Comparison of ENCODE assay signal across 19 cellular contexts in the genomic region with DNA sequence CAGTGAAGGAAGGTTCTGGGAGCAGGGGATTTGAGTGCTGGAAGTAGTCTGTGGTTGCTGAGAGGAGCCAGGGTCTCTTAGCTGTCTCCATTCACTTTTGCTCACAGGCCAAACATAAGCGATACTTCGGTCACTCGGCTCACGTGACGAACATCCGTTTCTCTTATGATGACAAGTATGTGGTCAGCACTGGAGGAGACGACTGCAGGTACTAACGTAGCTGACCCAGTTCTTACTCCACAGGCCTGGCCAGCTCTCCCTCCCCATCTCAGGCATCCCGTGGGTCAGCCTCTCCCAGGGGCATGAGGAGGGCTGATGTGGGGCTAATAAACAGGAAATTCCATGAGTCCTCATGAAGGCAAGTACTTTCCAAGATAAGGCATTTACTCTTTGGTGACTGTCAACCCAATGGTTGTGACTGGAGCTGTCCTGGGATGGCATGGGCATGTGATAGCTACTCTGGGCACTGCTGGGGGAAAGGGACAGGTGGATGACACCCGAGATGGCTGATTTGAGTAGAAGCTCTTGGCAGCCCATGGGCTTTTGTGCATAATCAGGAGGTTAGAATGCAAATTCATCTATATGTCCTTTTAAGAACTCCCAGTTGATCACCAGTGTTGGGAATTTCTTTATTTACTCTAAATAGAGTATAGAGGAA.
DNase-seq lines count a peak whose midpoint lies in the region; ATAC-seq and TF ChIP-seq lines count a peak whose summit lies in the region.
"Had no signal": no experiment of that assay in that cellular context is flagged by ENCODE, and none has a peak within 500 bp of the region (broad histone marks: within the 10 kb centered on the region; RNA-seq: fewer than 3 reads in every experiment).

No MANE protein-coding gene starts in this region.

- H3K4me3 Mint-ChIP-seq in activated naive CD8-positive, alpha-beta T cell: no peak overlapping the region
- H3K4me3 Mint-ChIP-seq in activated naive CD8-positive, alpha-beta T cell treated with anti-CD3 and anti-CD28 coated beads, Interleukin-2, amount 50 U/mL, for 24 hours: no peak overlapping the region
- no peak overlapping the region for H3K4me3 Mint-ChIP-seq in immature natural killer cell
- no peak overlapping the region for H3K4me3 Mint-ChIP-seq in stimulated activated memory B cell treated with anti-CD40 and anti-IgM and Interleukin-4, amounts not matched to agents 10 μg/mL and 1 μg/mL and 100 μg/mL, for 72 hours

- peaks cover 27% of the 10 kb centered on the region for H3K4me1 Mint-ChIP-seq in activated naive CD8-positive, alpha-beta T cell (ENCODE audit: low read depth)
- H3K4me1 Mint-ChIP-seq in activated naive CD8-positive, alpha-beta T cell treated with anti-CD3 and anti-CD28 coated beads, Interleukin-2, amount 50 U/mL, for 24 hours: peaks cover 21% of the 10 kb centered on the region
- H3K4me1 Mint-ChIP-seq in immature natural killer cell: peaks cover 80 to 94% of the 10 kb centered on the region in 2 donors
- peaks cover 7% of the 10 kb centered on the region for H3K4me1 Mint-ChIP-seq in stimulated activated memory B cell treated with anti-CD40 and anti-IgM and Interleukin-4, amounts not matched to agents 10 μg/mL and 1 μg/mL and 100 μg/mL, for 72 hours

- TF ChIP-seq CTCF in cardiac fibroblast (IDR thresholded peaks at IDR 0.05; ENCODE audit: low read depth, low read length): no peak

- H4K8ac ChIP-seq in mesendoderm (ENCODE audit: low read depth, low read length): no peak overlapping the region

- H2BK15ac ChIP-seq in mesendoderm (replicated peaks; ENCODE audit: low read depth): no peak overlapping the region

- DNase-seq in activated naive CD8-positive, alpha-beta T cell treated with anti-CD3 and anti-CD28 coated beads, Interleukin-2, amount 50 U/mL, for 24 hours: no peak
- DNase-seq in cardiac fibroblast (ENCODE audit: low read depth in 2 of 2): peak; percentile 26 to 64
- no peak for DNase-seq in immature natural killer cell
- no peak for DNase-seq in mesendoderm
- DNase-seq: activated CD8-positive, alpha-beta memory T cell treated with anti-CD3 and anti-CD28 coated beads, Interleukin-2, amount 50 U/mL, for 4 hours; activated effector memory CD4-positive, alpha-beta T cell treated with Interleukin-2 at 50 U/mL for 16 hours; cerebellar nuclear complex; DMS153; mucosa of descending colon; NCI-H1417 treated with DMSO at 0.1 percent for 48 hours; NCI-H2171; Peyer's patch; thyroid gland had no signal

- H3K27me3 Mint-ChIP-seq in activated naive CD8-positive, alpha-beta T cell: no peaks in the 10 kb centered on the region
- H3K27me3 Mint-ChIP-seq in activated naive CD8-positive, alpha-beta T cell treated with anti-CD3 and anti-CD28 coated beads, Interleukin-2, amount 50 U/mL, for 24 hours: no peaks in the 10 kb centered on the region
- H3K27me3 Mint-ChIP-seq in immature natural killer cell (ENCODE audit: low read depth in 3 of 3): peaks cover 0 to 2% (median 1%) of the 10 kb centered on the region in 3 donors
- H3K27me3 Mint-ChIP-seq in stimulated activated memory B cell treated with anti-CD40 and anti-IgM and Interleukin-4, amounts not matched to agents 10 μg/mL and 1 μg/mL and 100 μg/mL, for 72 hours: no peaks in the 10 kb centered on the region

- no peak overlapping the region for H3K23ac ChIP-seq in mesendoderm (ENCODE audit: low read length)

- peak overlapping the region; percentile 23 for H3K27ac Mint-ChIP-seq in activated naive CD8-positive, alpha-beta T cell
- no peak overlapping the region for H3K27ac Mint-ChIP-seq in activated naive CD8-positive, alpha-beta T cell treated with anti-CD3 and anti-CD28 coated beads, Interleukin-2, amount 50 U/mL, for 24 hours
- peak overlapping the region; percentile 44 to 86 (median 68) for H3K27ac Mint-ChIP-seq in immature natural killer cell
- H3K27ac Mint-ChIP-seq in stimulated activated memory B cell treated with anti-CD40 and anti-IgM and Interleukin-4, amounts not matched to agents 10 μg/mL and 1 μg/mL and 100 μg/mL, for 72 hours: peak overlapping the region; percentile 3

- H3K36me3 Mint-ChIP-seq in activated naive CD8-positive, alpha-beta T cell: peaks cover 17% of the 10 kb centered on the region
- H3K36me3 Mint-ChIP-seq in activated naive CD8-positive, alpha-beta T cell treated with anti-CD3 and anti-CD28 coated beads, Interleukin-2, amount 50 U/mL, for 24 hours (ENCODE audit: low read depth): peaks cover 18% of the 10 kb centered on the region
- H3K36me3 Mint-ChIP-seq in immature natural killer cell: peaks cover 0 to 20% (median 11%) of the 10 kb centered on the region in 3 donors
- H3K36me3 Mint-ChIP-seq in stimulated activated memory B cell treated with anti-CD40 and anti-IgM and Interleukin-4, amounts not matched to agents 10 μg/mL and 1 μg/mL and 100 μg/mL, for 72 hours: peaks cover 41% of the 10 kb centered on the region

- no peak overlapping the region for H2BK5ac ChIP-seq in mesendoderm (ENCODE audit: low read length)

- H3K56ac ChIP-seq in mesendoderm (ENCODE audit: low read length): no peak overlapping the region

- H3K9me3 Mint-ChIP-seq in activated naive CD8-positive, alpha-beta T cell (ENCODE audit: low read depth): no peaks in the 10 kb centered on the region
- no peaks in the 10 kb centered on the region for H3K9me3 Mint-ChIP-seq in activated naive CD8-positive, alpha-beta T cell treated with anti-CD3 and anti-CD28 coated beads, Interleukin-2, amount 50 U/mL, for 24 hours
- H3K9me3 Mint-ChIP-seq in immature natural killer cell: no peaks in the 10 kb centered on the region
- peaks cover 5% of the 10 kb centered on the region for H3K9me3 Mint-ChIP-seq in stimulated activated memory B cell treated with anti-CD40 and anti-IgM and Interleukin-4, amounts not matched to agents 10 μg/mL and 1 μg/mL and 100 μg/mL, for 72 hours

- H3K27me3 ChIP-seq in mesendoderm (ENCODE audit: insufficient read depth, low read length, poor library complexity): no peaks in the 10 kb centered on the region
- H3K27me3 ChIP-seq: Peyer's patch, thyroid gland had no signal

- no peak overlapping the region for H2AK5ac ChIP-seq in mesendoderm (ENCODE audit: low read length)

- H3K79me1 ChIP-seq in mesendoderm (ENCODE audit: low read length): peaks cover 3% of the 10 kb centered on the region

- H3K36me3 ChIP-seq in mesendoderm (ENCODE audit: control insufficient read depth, insufficient read depth, low read length): peaks cover 1% of the 10 kb centered on the region
- H3K36me3 ChIP-seq: thyroid gland had no signal

- no CpG with 5 or more reads among the region's 10 CpGs for WGBS in mesendoderm (ENCODE audit: extremely low coverage, insufficient coverage, low lambda C conversion rate)

- no peak for ATAC-seq in activated naive CD8-positive, alpha-beta T cell treated with anti-CD3 and anti-CD28 coated beads, Interleukin-2, amount 50 U/mL, for 24 hours
- ATAC-seq in stimulated activated memory B cell treated with anti-CD40 and anti-IgM and Interleukin-4, amounts not matched to agents 10 μg/mL and 1 μg/mL and 100 μg/mL, for 72 hours: no peak
- no peak for ATAC-seq in HG02642 (IDR thresholded peaks at IDR 0.05; ENCODE audit: poor library complexity, unreplicated experiment)
- no peak for ATAC-seq in HG02571 (IDR thresholded peaks at IDR 0.05; ENCODE audit: unreplicated experiment)
- ATAC-seq: mucosa of descending colon, SK-N-SH treated with all-trans-retinoic acid at 6 μM for 48 hours had no signal

- H3K4me3 ChIP-seq in cardiac fibroblast (replicated peaks in 1 of 2; ENCODE audit: low read depth in 2 of 2, low read length in 2 of 2) (no peak overlapping the region), mesendoderm (ENCODE audit: low read length) (no peak overlapping the region)
- H3K4me3 ChIP-seq: mucosa of descending colon, Peyer's patch, smooth muscle cell, thyroid gland had no signal

- H3K4ac ChIP-seq in mesendoderm (ENCODE audit: low read depth, low read length): no peak overlapping the region

- no peak overlapping the region for H3K9ac ChIP-seq in mesendoderm (ENCODE audit: low read length)

- H3K4me2 ChIP-seq in mesendoderm (ENCODE audit: low read length): no peak overlapping the region
- H3K4me2 ChIP-seq: smooth muscle cell had no signal

- no peak overlapping the region for H2BK120ac ChIP-seq in mesendoderm (ENCODE audit: low read depth, low read length)

- no peak overlapping the region for H4K5ac ChIP-seq in mesendoderm (ENCODE audit: low read length)

- peaks cover 12% of the 10 kb centered on the region for H3K4me1 ChIP-seq in mesendoderm (ENCODE audit: control insufficient read depth, low read depth, low read length)

- H3K27ac ChIP-seq in mesendoderm (ENCODE audit: low read depth, low read length): no peak overlapping the region
- H3K27ac ChIP-seq: Peyer's patch had no signal

- no peak overlapping the region for H3K18ac ChIP-seq in mesendoderm (ENCODE audit: low read length)

- H3K79me2 ChIP-seq in mesendoderm (ENCODE audit: control insufficient read depth, insufficient read depth, low read length): no peaks in the 10 kb centered on the region

Comparison
In these comparisons a context has a peak if more than half of its experiments do, and no peak if none do; other contexts are left out.
1. DNase-seq: peak in cardiac fibroblast (2 of 2); none in activated naive CD8-positive, alpha-beta T cell treated with anti-CD3 and anti-CD28 coated beads, Interleukin-2, amount 50 U/mL, for 24 hours (single experiment), immature natural killer cell (0 of 3) and mesendoderm (single experiment).